1 cellular context compared by ENCODE assay signal in genomic region chr19:19663292-19664120, GRCh38.
TF ChIP-seq lines count a peak whose summit lies in the region.

TSS of gene ATP13A1 (minus strand) at chr19:19663676. CDS start at chr19:19663666, 10 bp downstream.

TF ChIP-seq in GM23338, 12 proteins besides CTCF, POLR2A, EP300 and RAD21:
- TF ChIP-seq, protein P1, sequence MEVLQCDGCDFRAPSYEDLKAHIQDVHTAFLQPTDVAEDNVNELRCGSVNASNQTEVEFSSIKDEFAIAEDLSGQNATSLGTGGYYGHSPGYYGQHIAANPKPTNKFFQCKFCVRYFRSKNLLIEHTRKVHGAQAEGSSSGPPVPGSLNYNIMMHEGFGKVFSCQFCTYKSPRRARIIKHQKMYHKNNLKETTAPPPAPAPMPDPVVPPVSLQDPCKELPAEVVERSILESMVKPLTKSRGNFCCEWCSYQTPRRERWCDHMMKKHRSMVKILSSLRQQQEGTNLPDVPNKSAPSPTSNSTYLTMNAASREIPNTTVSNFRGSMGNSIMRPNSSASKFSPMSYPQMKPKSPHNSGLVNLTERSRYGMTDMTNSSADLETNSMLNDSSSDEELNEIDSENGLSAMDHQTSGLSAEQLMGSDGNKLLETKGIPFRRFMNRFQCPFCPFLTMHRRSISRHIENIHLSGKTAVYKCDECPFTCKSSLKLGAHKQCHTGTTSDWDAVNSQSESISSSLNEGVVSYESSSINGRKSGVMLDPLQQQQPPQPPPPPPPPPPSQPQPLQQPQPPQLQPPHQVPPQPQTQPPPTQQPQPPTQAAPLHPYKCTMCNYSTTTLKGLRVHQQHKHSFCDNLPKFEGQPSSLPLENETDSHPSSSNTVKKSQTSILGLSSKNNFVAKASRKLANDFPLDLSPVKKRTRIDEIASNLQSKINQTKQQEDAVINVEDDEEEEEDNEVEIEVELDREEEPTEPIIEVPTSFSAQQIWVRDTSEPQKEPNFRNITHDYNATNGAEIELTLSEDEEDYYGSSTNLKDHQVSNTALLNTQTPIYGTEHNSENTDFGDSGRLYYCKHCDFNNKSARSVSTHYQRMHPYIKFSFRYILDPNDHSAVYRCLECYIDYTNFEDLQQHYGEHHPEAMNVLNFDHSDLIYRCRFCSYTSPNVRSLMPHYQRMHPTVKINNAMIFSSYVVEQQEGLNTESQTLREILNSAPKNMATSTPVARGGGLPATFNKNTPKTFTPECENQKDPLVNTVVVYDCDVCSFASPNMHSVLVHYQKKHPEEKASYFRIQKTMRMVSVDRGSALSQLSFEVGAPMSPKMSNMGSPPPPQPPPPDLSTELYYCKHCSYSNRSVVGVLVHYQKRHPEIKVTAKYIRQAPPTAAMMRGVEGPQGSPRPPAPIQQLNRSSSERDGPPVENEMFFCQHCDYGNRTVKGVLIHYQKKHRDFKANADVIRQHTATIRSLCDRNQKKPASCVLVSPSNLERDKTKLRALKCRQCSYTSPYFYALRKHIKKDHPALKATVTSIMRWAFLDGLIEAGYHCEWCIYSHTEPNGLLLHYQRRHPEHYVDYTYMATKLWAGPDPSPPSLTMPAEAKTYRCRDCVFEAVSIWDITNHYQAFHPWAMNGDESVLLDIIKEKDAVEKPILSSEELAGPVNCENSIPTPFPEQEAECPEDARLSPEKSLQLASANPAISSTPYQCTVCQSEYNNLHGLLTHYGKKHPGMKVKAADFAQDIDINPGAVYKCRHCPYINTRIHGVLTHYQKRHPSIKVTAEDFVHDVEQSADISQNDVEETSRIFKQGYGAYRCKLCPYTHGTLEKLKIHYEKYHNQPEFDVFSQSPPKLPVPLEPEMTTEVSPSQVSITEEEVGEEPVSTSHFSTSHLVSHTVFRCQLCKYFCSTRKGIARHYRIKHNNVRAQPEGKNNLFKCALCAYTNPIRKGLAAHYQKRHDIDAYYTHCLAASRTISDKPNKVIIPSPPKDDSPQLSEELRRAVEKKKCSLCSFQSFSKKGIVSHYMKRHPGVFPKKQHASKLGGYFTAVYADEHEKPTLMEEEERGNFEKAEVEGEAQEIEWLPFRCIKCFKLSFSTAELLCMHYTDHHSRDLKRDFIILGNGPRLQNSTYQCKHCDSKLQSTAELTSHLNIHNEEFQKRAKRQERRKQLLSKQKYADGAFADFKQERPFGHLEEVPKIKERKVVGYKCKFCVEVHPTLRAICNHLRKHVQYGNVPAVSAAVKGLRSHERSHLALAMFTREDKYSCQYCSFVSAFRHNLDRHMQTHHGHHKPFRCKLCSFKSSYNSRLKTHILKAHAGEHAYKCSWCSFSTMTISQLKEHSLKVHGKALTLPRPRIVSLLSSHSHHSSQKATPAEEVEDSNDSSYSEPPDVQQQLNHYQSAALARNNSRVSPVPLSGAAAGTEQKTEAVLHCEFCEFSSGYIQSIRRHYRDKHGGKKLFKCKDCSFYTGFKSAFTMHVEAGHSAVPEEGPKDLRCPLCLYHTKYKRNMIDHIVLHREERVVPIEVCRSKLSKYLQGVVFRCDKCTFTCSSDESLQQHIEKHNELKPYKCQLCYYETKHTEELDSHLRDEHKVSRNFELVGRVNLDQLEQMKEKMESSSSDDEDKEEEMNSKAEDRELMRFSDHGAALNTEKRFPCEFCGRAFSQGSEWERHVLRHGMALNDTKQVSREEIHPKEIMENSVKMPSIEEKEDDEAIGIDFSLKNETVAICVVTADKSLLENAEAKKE (CRISPR knock-in tag; IDR thresholded peaks at IDR 0.05): no peak
- TF ChIP-seq STAT1 (IDR thresholded peaks at IDR 0.05; ENCODE audit: unreplicated experiment) (no peak), ZNF331 (CRISPR knock-in tag; IDR thresholded peaks at IDR 0.05; ENCODE audit: low read depth) (no peak), POLR2AphosphoS5 (IDR thresholded peaks at IDR 0.05; ENCODE audit: low read depth) (peak; percentile 53; the same call in 1 of the 2 replicates), NANOG (IDR thresholded peaks at IDR 0.05; ENCODE audit: borderline replicate concordance) (no peak), ZNF114 (CRISPR knock-in tag; IDR thresholded peaks at IDR 0.05) (no peak), EZH2phosphoT487 (IDR thresholded peaks at IDR 0.05; ENCODE audit: unreplicated experiment) (no peak), REST (IDR thresholded peaks at IDR 0.05; ENCODE audit: unreplicated experiment) (no peak), JUNB (IDR thresholded peaks at IDR 0.05; ENCODE audit: unreplicated experiment) (no peak), CREB1 (CRISPR knock-in tag; IDR thresholded peaks at IDR 0.05; ENCODE audit: low read depth) (no peak), EZH2 (IDR thresholded peaks at IDR 0.05; ENCODE audit: low read depth, unreplicated experiment) (no peak)
- TF ChIP-seq, protein P2, sequence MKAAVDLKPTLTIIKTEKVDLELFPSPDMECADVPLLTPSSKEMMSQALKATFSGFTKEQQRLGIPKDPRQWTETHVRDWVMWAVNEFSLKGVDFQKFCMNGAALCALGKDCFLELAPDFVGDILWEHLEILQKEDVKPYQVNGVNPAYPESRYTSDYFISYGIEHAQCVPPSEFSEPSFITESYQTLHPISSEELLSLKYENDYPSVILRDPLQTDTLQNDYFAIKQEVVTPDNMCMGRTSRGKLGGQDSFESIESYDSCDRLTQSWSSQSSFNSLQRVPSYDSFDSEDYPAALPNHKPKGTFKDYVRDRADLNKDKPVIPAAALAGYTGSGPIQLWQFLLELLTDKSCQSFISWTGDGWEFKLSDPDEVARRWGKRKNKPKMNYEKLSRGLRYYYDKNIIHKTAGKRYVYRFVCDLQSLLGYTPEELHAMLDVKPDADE (IDR thresholded peaks at IDR 0.05): peak; percentile 95
TF ChIP-seq in GM23338: peak in this region for 2.
